In the genomic region with DNA sequence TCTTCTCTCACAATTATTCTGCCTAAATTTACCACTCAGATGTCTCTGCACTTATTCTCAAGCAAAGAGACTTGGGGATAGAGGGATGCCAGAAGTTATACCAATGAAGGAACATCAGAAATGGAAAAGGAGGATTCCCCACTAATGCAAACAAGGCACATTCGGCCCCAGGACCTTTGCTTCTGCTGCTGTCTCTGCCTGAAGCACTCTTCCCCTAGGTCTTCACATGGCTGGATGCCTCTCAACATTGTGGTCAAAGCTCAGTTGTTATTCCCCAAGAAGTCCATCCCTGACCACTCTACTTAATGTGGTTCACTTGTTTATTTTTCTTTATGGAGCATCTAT, we compare ENCODE assay signal across 25 cellular contexts.
"Had no signal": no experiment of that assay in that cellular context is flagged by ENCODE, and none has a peak within 500 bp of the region (broad histone marks: within the 10 kb centered on the region; RNA-seq: fewer than 3 reads in every experiment).

No MANE protein-coding gene starts in this region.

- H3K27ac ChIP-seq: adrenal gland, ascending aorta, cardiac muscle cell, colonic mucosa, parathyroid adenoma, suprapubic skin, tibial artery, upper lobe of right lung had no signal

- H3K4me1 ChIP-seq: adrenal gland, ascending aorta, colonic mucosa, parathyroid adenoma, suprapubic skin, tibial artery, upper lobe of right lung had no signal

- H3K4me3 ChIP-seq: adrenal gland, ascending aorta, cardiac muscle cell, colonic mucosa, suprapubic skin, tibial artery, upper lobe of right lung had no signal

- H3K36me3 ChIP-seq: adrenal gland, ascending aorta, cardiac muscle cell, colonic mucosa, suprapubic skin, tibial artery, upper lobe of right lung had no signal

- H3K27me3 ChIP-seq: adrenal gland, ascending aorta, cardiac muscle cell, colonic mucosa, suprapubic skin, tibial artery, upper lobe of right lung had no signal

- H3K9me3 ChIP-seq: ascending aorta, colonic mucosa, suprapubic skin, tibial artery, upper lobe of right lung had no signal

- H3K9ac ChIP-seq: parathyroid adenoma had no signal

- FAIRE-seq: endometrium, frontal cortex had no signal

- DNase-seq: activated CD4-positive, alpha-beta T cell treated with anti-CD3 and anti-CD28 coated beads for 4 hours; activated CD4-positive, alpha-beta T cell treated with anti-CD3 and anti-CD28 coated beads, Interleukin-2, amount 50 U/mL, for 4 hours; activated effector memory CD4-positive, alpha-beta T cell treated with anti-CD3 and anti-CD28 coated beads, Interleukin-2, amount 50 U/mL, for 16 hours; activated naive CD4-positive, alpha-beta T cell treated with anti-CD3 and anti-CD28 coated beads for 36 hours; activated naive CD8-positive, alpha-beta T cell treated with anti-CD3 and anti-CD28 coated beads for 36 hours; activated T-cell treated with anti-CD3 and anti-CD28 coated beads, Interleukin-2, amount 50 U/mL, for 1 hour; adrenal gland; cerebellar nuclear complex; colonic mucosa; effector CD8-positive, alpha-beta T cell; glutamatergic neuron; islet precursor cell; left cardiac atrium; left ventricle myocardium superior; right cardiac atrium; stimulated activated CD4-positive, alpha-beta T cell treated with anti-CD3 and anti-CD28 coated beads, Interleukin-15, amount 100 ng/mL, for 24 hours; stimulated activated naive CD4-positive, alpha-beta T cell; tibial artery; upper lobe of right lung had no signal

- H2AFZ ChIP-seq: parathyroid adenoma had no signal

- H3K79me2 ChIP-seq: parathyroid adenoma had no signal
